In genomic region chr22:19764050-19764593, GRCh38 we compare ENCODE assay signal across 1 cellular context.
TF ChIP-seq lines count a peak whose summit lies in the region.

No MANE protein-coding gene starts in this region.

TF ChIP-seq in K562, 482 proteins besides CTCF, POLR2A, EP300 and RAD21:
- TF ChIP-seq PRDM10 (IDR thresholded peaks at IDR 0.05; ENCODE audit: partially characterized antibody) (no peak), KDM5B (IDR thresholded peaks at IDR 0.05; ENCODE audit: insufficient replicate concordance, low read depth, low read length) (peak; percentile 42), HMGN3 (IDR thresholded peaks at IDR 0.05; ENCODE audit: borderline replicate concordance, extremely low read depth, insufficient read length, low read depth, low read length) (peak; percentile 36), E2F6 (IDR thresholded peaks at IDR 0.05; ENCODE audit: borderline replicate concordance in 1 of 2, extremely low read depth in 1 of 2, insufficient read depth in 1 of 2, insufficient read length in 1 of 2, low read depth in 1 of 2, low read length in 1 of 2, poor library complexity in 1 of 2, severe bottlenecking in 1 of 2) (peak in 1 of 2 experiments; percentile 8), NFXL1 (CRISPR knock-in tag; IDR thresholded peaks at IDR 0.05) (no peak), SETDB1 (IDR thresholded peaks at IDR 0.05; ENCODE audit: low read length) (peak; percentile 11), POLR2G (IDR thresholded peaks at IDR 0.05; ENCODE audit: low read depth, low read length) (0 out of 2 replicates have a peak, but pooled peaks have one; percentile 38), ZNF644 (tag; IDR thresholded peaks at IDR 0.05; ENCODE audit: low read depth) (no peak), EHMT2 (IDR thresholded peaks at IDR 0.05) (no peak), PHB (CRISPR knock-in tag; IDR thresholded peaks at IDR 0.05) (0 out of 2 replicates have a peak, but pooled peaks have one; percentile 22), ZBTB40 (IDR thresholded peaks at IDR 0.05) (no peak), ZBTB40 (CRISPR knock-in tag; IDR thresholded peaks at IDR 0.05) (0 out of 2 replicates have a peak, but pooled peaks have one; percentile 11), ZNF561 (CRISPR knock-in tag; conservative IDR thresholded peaks at IDR 0.05) (no peak), ZNF586 (CRISPR knock-in tag; conservative IDR thresholded peaks at IDR 0.05) (no peak), RBM14 (IDR thresholded peaks at IDR 0.05; ENCODE audit: borderline replicate concordance, insufficient read depth, low read depth, low read length) (0 out of 2 replicates have a peak, but pooled peaks have one; percentile 72)
TF ChIP-seq in K562: peak in this region for 8.
